In the genomic region with DNA sequence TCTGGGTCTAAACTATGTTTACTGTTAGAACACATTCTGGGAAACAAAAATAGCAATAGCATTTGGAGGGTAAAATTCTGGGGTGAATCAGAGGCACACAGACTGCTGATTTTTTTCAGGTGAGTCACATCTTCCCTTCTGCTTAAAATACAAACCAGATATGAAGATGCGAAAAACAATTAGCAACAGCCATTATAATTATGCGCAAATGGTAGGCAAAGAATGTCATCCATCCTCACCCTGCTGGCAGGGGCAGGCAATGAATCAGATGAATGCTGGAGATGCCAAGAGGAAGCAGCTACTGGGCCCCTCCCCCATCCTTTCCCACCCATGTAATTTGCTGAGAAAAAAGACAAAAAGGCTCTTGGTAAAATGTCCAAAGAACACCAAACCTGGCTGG, we compare ENCODE assay signal across 15 cellular contexts.
DNase-seq lines count a peak whose midpoint lies in the region; ATAC-seq, FAIRE-seq and TF ChIP-seq lines count a peak whose summit lies in the region.
"Had no signal": no experiment of that assay in that cellular context is flagged by ENCODE, and none has a peak within 500 bp of the region (broad histone marks: within the 10 kb centered on the region; RNA-seq: fewer than 3 reads in every experiment).

No MANE protein-coding gene starts in this region.

- H3K4me3 Mint-ChIP-seq in astrocyte (ENCODE audit: unreplicated experiment): no peak overlapping the region
- H3K4me3 Mint-ChIP-seq in activated CD8-positive, alpha-beta T cell treated with anti-CD3 and anti-CD28 coated beads, Interleukin-2, amount 10 ng/mL, durations not matched to agents 7 days and 5 days: no peak overlapping the region
- H3K4me3 Mint-ChIP-seq: IgD-negative memory B cell; naive thymus-derived CD8-positive, alpha-beta T cell had no signal

- no peak for ATAC-seq in activated CD8-positive, alpha-beta T cell treated with anti-CD3 and anti-CD28 coated beads, Interleukin-2, amount 10 ng/mL, durations not matched to agents 7 days and 5 days
- ATAC-seq in HG03378 (IDR thresholded peaks at IDR 0.05; ENCODE audit: unreplicated experiment): no peak
- ATAC-seq: naive thymus-derived CD8-positive, alpha-beta T cell had no signal

- POLR2A ChIA-PET in activated CD8-positive, alpha-beta T cell treated with anti-CD3 and anti-CD28 coated beads, Interleukin-2, amount 10 ng/mL, durations not matched to agents 7 days and 5 days (lab: Charles Lee): no interaction called here

- no peaks in the 10 kb centered on the region for H3K36me3 Mint-ChIP-seq in astrocyte (ENCODE audit: low read depth, unreplicated experiment)
- H3K36me3 Mint-ChIP-seq in activated CD8-positive, alpha-beta T cell treated with anti-CD3 and anti-CD28 coated beads, Interleukin-2, amount 10 ng/mL, durations not matched to agents 7 days and 5 days (ENCODE audit: low read depth): no peaks in the 10 kb centered on the region

- peak overlapping the region; percentile 49 for H3K4me2 ChIP-seq in astrocyte (ENCODE audit: low read length)

- H3K27me3 ChIP-seq in astrocyte (ENCODE audit: insufficient read depth, low read length): no peaks in the 10 kb centered on the region

- no peaks in the 10 kb centered on the region for H3K9me3 Mint-ChIP-seq in astrocyte (ENCODE audit: unreplicated experiment)
- no peaks in the 10 kb centered on the region for H3K9me3 Mint-ChIP-seq in activated CD8-positive, alpha-beta T cell treated with anti-CD3 and anti-CD28 coated beads, Interleukin-2, amount 10 ng/mL, durations not matched to agents 7 days and 5 days (ENCODE audit: insufficient read depth)
- H3K9me3 Mint-ChIP-seq: naive thymus-derived CD8-positive, alpha-beta T cell had no signal

- no peak for TF ChIP-seq CTCF in astrocyte (IDR thresholded peaks at IDR 0.05; ENCODE audit: insufficient read depth, low read depth, low read length)

- H4K20me1 ChIP-seq in astrocyte (ENCODE audit: insufficient read depth, low read length): no peaks in the 10 kb centered on the region

- no peak for FAIRE-seq in astrocyte (lab: Jason Lieb, UNC)

- H3K4me1 ChIP-seq in astrocyte (ENCODE audit: insufficient read depth, low read length): peaks cover 8% of the 10 kb centered on the region

- no peaks in the 10 kb centered on the region for H3K9me3 ChIP-seq in astrocyte (ENCODE audit: insufficient read depth, low read depth, low read length)

- H3K27me3 Mint-ChIP-seq in astrocyte (ENCODE audit: low read depth, unreplicated experiment): no peaks in the 10 kb centered on the region
- H3K27me3 Mint-ChIP-seq in activated CD8-positive, alpha-beta T cell treated with anti-CD3 and anti-CD28 coated beads, Interleukin-2, amount 10 ng/mL, durations not matched to agents 7 days and 5 days (ENCODE audit: low read depth): peaks cover 5% of the 10 kb centered on the region

- H3K27ac Mint-ChIP-seq in astrocyte (ENCODE audit: unreplicated experiment): no peak overlapping the region
- H3K27ac Mint-ChIP-seq in activated CD8-positive, alpha-beta T cell treated with anti-CD3 and anti-CD28 coated beads, Interleukin-2, amount 10 ng/mL, durations not matched to agents 7 days and 5 days: no peak overlapping the region
- H3K27ac Mint-ChIP-seq: IgD-negative memory B cell; naive thymus-derived CD8-positive, alpha-beta T cell had no signal

- DNase-seq in AG08395 (ENCODE audit: low spot score): peak; percentile 47
- peak; percentile 78 for DNase-seq in HCEC 1CT
- DNase-seq in astrocyte (ENCODE audit: low read depth): peak; percentile 79
- peak; percentile 28 for DNase-seq in iPS-NIHi11 (ENCODE audit: low spot score)
- no peak for DNase-seq in activated CD8-positive, alpha-beta T cell treated with anti-CD3 and anti-CD28 coated beads, Interleukin-2, amount 10 ng/mL, durations not matched to agents 7 days and 5 days
- no peak for DNase-seq in retina
- DNase-seq in D341Med (ENCODE audit: low spot score): no peak
- DNase-seq: activated CD8-positive, alpha-beta memory T cell treated with anti-CD3 and anti-CD28 coated beads, Interleukin-2, amount 50 U/mL, for 4 hours; naive thymus-derived CD8-positive, alpha-beta T cell; NCI-H187; stimulated activated CD4-positive, alpha-beta T cell treated with anti-CD3 and anti-CD28 coated beads, Interleukin-12 subunit alpha, Interleukin-12 subunit beta, amount 100 ng/mL, for 4 hours; stimulated activated CD8-positive, alpha-beta memory T cell treated with anti-CD3 and anti-CD28 coated beads, Interleukin-4, amount 100 ng/mL, for 48 hours; T-helper 9 cell had no signal

- H3K4me3 ChIP-seq in astrocyte (ENCODE audit: insufficient read depth, low read depth, low read length): no peak overlapping the region

- CTCF ChIA-PET in activated CD8-positive, alpha-beta T cell treated with anti-CD3 and anti-CD28 coated beads, Interleukin-2, amount 10 ng/mL, durations not matched to agents 7 days and 5 days (lab: Charles Lee): no interaction called here

- H3K9ac ChIP-seq in astrocyte (ENCODE audit: low read length): no peak overlapping the region

- H3K79me2 ChIP-seq in astrocyte (ENCODE audit: insufficient read depth, low read length): no peaks in the 10 kb centered on the region

- no peaks in the 10 kb centered on the region for H3K36me3 ChIP-seq in astrocyte (ENCODE audit: insufficient read depth, low read length)

- H3K4me1 Mint-ChIP-seq in astrocyte (ENCODE audit: low read depth, unreplicated experiment): peaks cover 21% of the 10 kb centered on the region
- no peaks in the 10 kb centered on the region for H3K4me1 Mint-ChIP-seq in activated CD8-positive, alpha-beta T cell treated with anti-CD3 and anti-CD28 coated beads, Interleukin-2, amount 10 ng/mL, durations not matched to agents 7 days and 5 days (ENCODE audit: low read depth)
- H3K4me1 Mint-ChIP-seq: IgD-negative memory B cell; naive thymus-derived CD8-positive, alpha-beta T cell had no signal

- H2AFZ ChIP-seq in astrocyte (ENCODE audit: low read depth, low read length): peak overlapping the region; percentile 23

- peak overlapping the region; percentile 32 for H3K27ac ChIP-seq in astrocyte (ENCODE audit: low read depth, low read length)

Comparison
In these comparisons a context has a peak if more than half of its experiments do, and no peak if none do; other contexts are left out.
1. DNase-seq: peak in AG08395 (single experiment), HCEC 1CT (single experiment), astrocyte (single experiment) and iPS-NIHi11 (single experiment); none in activated CD8-positive, alpha-beta T cell treated with anti-CD3 and anti-CD28 coated beads, Interleukin-2, amount 10 ng/mL, durations not matched to agents 7 days and 5 days (single experiment), retina (single experiment) and D341Med (single experiment).